Comparison of ENCODE assay signal across 8 cellular contexts in the genomic region with DNA sequence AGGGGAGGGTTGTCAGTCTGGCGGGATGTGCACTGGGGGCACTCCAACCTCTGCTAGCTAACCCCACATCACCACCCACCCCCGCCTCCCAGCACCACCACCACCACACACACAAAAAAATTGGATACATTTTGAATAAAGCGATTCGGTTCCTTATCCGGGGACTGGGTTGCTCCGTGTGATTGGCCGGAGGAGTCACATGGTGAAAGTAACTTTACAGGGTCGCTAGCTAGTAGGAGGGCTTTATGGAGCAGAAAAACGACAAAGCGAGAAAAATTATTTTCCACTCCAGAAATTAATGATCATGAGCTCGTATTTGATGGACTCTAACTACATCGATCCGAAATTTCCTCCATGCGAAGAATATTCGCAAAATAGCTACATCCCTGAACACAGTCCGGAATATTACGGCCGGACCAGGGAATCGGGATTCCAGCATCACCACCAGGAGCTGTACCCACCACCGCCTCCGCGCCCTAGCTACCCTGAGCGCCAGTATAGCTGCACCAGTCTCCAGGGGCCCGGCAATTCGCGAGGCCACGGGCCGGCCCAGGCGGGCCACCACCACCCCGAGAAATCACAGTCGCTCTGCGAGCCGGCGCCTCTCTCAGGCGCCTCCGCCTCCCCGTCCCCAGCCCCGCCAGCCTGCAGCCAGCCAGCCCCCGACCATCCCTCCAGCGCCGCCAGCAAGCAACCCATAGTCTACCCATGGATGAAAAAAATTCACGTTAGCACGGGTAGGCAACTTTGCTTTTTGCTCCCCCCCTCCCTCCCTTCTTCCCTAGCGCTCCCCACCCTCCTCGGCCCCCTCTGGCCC. TPM values are rescaled to one million over a fixed set of nuclear protein-coding genes. Genes with fewer than 3 reads are reported as not detected.
A peak's percentile ranks its signal among the peaks of the same experiment; 100 is the strongest.
DNase-seq lines count a peak whose midpoint lies in the region; ATAC-seq, FAIRE-seq and TF ChIP-seq lines count a peak whose summit lies in the region.

TSS of gene HOXC4 (plus strand) at position 211 of the 817 bp plus-strand sequence. CDS start at position 299, 88 bp downstream.

- TF ChIP-seq POLR2A in right lobe of liver (IDR thresholded peaks at IDR 0.05) (no peak), HepG2 (IDR thresholded peaks at IDR 0.05; ENCODE audit: insufficient read depth in 1 of 2, low read depth in 2 of 2, low read length in 2 of 2) (no peak), testis (IDR thresholded peaks at IDR 0.05) (no peak)

- DNase-seq in right lobe of liver = no peak
- DNase-seq in HepG2 (ENCODE audit: low spot score) = no peak
- DNase-seq in adipocyte (ENCODE audit: low read depth) = no peak
- peak; percentile 80 for DNase-seq in left kidney (ENCODE audit: low read depth, low spot score)
- DNase-seq in testis = peak; percentile 78
- DNase-seq in stimulated activated CD4-positive, alpha-beta T cell treated with anti-CD3 and anti-CD28 coated beads, Interleukin-4, amount 100 ng/mL, for 4 hours = no peak
- no peak for DNase-seq in NCI-H2029 treated with DMSO at 0.1 percent for 48 hours (lab: John Stamatoyannopoulos, UW)

- H3K27ac ChIP-seq in right lobe of liver (no peak within 1 kb of the TSS), HepG2 (ENCODE audit: extremely low read length, insufficient read depth, low read length) (no peak within 1 kb of the TSS), testis (peak within 1 kb of the TSS in 1 of 2 donors; percentile 39)

- intact Hi-C loops in right lobe of liver (cut with DNase I) = no loop called here
- intact Hi-C loops in HepG2 (cut with micrococcal nuclease; ENCODE audit: unreplicated experiment) = no loop called here
- intact Hi-C loops in testis (cut with DNase I; ENCODE audit: low total_unique reads) = no loop called here

- no peak within 1 kb of the TSS for H2AFZ ChIP-seq in HepG2 (ENCODE audit: low read length)

- CTCF ChIA-PET in HepG2 (lab: Yijun Ruan, JAX; ENCODE audit: low intra/inter-chr PET ratio, low total read pairs) = no interaction called here

- TF ChIP-seq EP300 in HepG2 (IDR thresholded peaks at IDR 0.05; ENCODE audit: low read depth in 2 of 2, low read length in 2 of 2) = no peak
- no peak for TF ChIP-seq EP300 in HepG2 (CRISPR knock-in tag; IDR thresholded peaks at IDR 0.05; ENCODE audit: borderline replicate concordance)

- no peak for FAIRE-seq in HepG2 (lab: Jason Lieb, UNC)

- H3K9me3 ChIP-seq in right lobe of liver (no peaks in the 10 kb centered on the region), HepG2 (ENCODE audit: low read length) (no peaks in the 10 kb centered on the region), adipocyte (ENCODE audit: control insufficient read depth, low read length) (no peaks in the 10 kb centered on the region), testis (no peaks in the 10 kb centered on the region)

- H3K4me1 ChIP-seq in right lobe of liver (no peaks in the 10 kb centered on the region), HepG2 (ENCODE audit: insufficient read depth, low read length) (no peaks in the 10 kb centered on the region), adipocyte (ENCODE audit: control insufficient read depth, insufficient read depth, low read length) (peaks cover 38% of the 10 kb centered on the region), testis (peaks cover 10% of the 10 kb centered on the region)

- no TSS peak for BruUV-seq in HepG2 (replicated peaks; lab: Mats Ljungman, UMichigan)

- no peak for TF ChIP-seq RAD21 in HepG2 (CRISPR knock-in tag; IDR thresholded peaks at IDR 0.05)

- 4% methylated on average over 19 of the region's 45 CpGs for WGBS in right lobe of liver (ENCODE audit: insufficient coverage, low coverage, low lambda C conversion rate, missing lambda C conversion rate)
- WGBS in HepG2 (ENCODE audit: low lambda C conversion rate) = 37% methylated on average over 25 of the region's 45 CpGs
- WGBS in testis, 2 donors = 6 to 10% methylated on average over 45 of the region's 45 CpGs

- H3K27me3 ChIP-seq in right lobe of liver (peaks cover 0 to 39% of the 10 kb centered on the region in 2 donors), HepG2 (ENCODE audit: control insufficient read depth in 1 of 2, insufficient read depth in 2 of 2, low read length in 2 of 2) (peaks cover 9 to 67% of the 10 kb centered on the region in 2 experiments; a peak in 4 of 5 replicates), adipocyte (replicated peaks; ENCODE audit: control insufficient read depth, insufficient read depth, low read length) (no peaks in the 10 kb centered on the region), testis (no peaks in the 10 kb centered on the region)

- H3K79me2 ChIP-seq in HepG2 (ENCODE audit: insufficient read depth, low read length) = no peaks in the 10 kb centered on the region

- H3K36me3 ChIP-seq in right lobe of liver (no peaks in the 10 kb centered on the region), HepG2 (replicated peaks in 1 of 2; ENCODE audit: control insufficient read depth in 1 of 2, insufficient read depth in 2 of 2, low read length in 2 of 2) (no peaks in the 10 kb centered on the region), adipocyte (ENCODE audit: control insufficient read depth, insufficient read depth, low read length, severe bottlenecking) (peaks cover 4% of the 10 kb centered on the region), testis (ENCODE audit: low read depth, missing control alignments) (no peaks in the 10 kb centered on the region)

- H3K9ac ChIP-seq in HepG2 (ENCODE audit: insufficient read depth, low read depth, low read length) (no peak within 1 kb of the TSS), adipocyte (ENCODE audit: low read length) (peak within 1 kb of the TSS; percentile 77)

- TF ChIP-seq CTCF in right lobe of liver (IDR thresholded peaks at IDR 0.05) = no peak
- no peak for TF ChIP-seq CTCF in HepG2 (CRISPR knock-in tag; IDR thresholded peaks at IDR 0.05)
- no peak for TF ChIP-seq CTCF in testis (IDR thresholded peaks at IDR 0.05)

- H3K4me2 ChIP-seq in HepG2 (ENCODE audit: low read depth, low read length) = no peak within 1 kb of the TSS

- H4K20me1 ChIP-seq in HepG2 (ENCODE audit: insufficient read depth, low read length) = no peaks in the 10 kb centered on the region

- peak in 2 of 4 donors; percentile 36 to 45 for ATAC-seq in right lobe of liver
- ATAC-seq in HepG2 = no peak
- peak; percentile 43 for ATAC-seq in HG03439 (IDR thresholded peaks at IDR 0.05; ENCODE audit: unreplicated experiment)

- H3K4me3 ChIP-seq in right lobe of liver = peak within 1 kb of the TSS; percentile 25 to 37 (median 26)
- no peak within 1 kb of the TSS for H3K4me3 ChIP-seq in HepG2 (replicated peaks in 1 of 3; ENCODE audit: insufficient read depth in 1 of 3, low read depth in 2 of 3, low read length in 3 of 3)
- peak within 1 kb of the TSS; percentile 68 for H3K4me3 ChIP-seq in adipocyte (ENCODE audit: low read length)
- peak within 1 kb of the TSS; percentile 60 to 69 for H3K4me3 ChIP-seq in testis

- in situ Hi-C loops in HepG2 (cut with HindIII; ENCODE audit: extremely low pct_ligation_motif_present, low pct_unique_long_range_greater_than_20kb) = no loop called here

- POLR2A ChIA-PET in HepG2 (lab: Yijun Ruan, JAX) = no interaction called here

TF ChIP-seq in HepG2, 621 proteins besides CTCF, POLR2A, EP300 and RAD21:
- TF ChIP-seq FOXM1 (CRISPR knock-in tag; IDR thresholded peaks at IDR 0.05) (no peak), ZNF777 (CRISPR knock-in tag; IDR thresholded peaks at IDR 0.05) (no peak), SMARCC2 (IDR thresholded peaks at IDR 0.05) (no peak), ZNF746 (CRISPR knock-in tag; IDR thresholded peaks at IDR 0.05) (no peak)
- TF ChIP-seq, protein P1, sequence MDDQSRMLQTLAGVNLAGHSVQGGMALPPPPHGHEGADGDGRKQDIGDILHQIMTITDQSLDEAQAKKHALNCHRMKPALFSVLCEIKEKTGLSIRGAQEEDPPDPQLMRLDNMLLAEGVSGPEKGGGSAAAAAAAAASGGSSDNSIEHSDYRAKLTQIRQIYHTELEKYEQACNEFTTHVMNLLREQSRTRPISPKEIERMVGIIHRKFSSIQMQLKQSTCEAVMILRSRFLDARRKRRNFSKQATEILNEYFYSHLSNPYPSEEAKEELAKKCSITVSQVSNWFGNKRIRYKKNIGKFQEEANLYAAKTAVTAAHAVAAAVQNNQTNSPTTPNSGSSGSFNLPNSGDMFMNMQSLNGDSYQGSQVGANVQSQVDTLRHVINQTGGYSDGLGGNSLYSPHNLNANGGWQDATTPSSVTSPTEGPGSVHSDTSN (CRISPR knock-in tag; IDR thresholded peaks at IDR 0.05; ENCODE audit: borderline replicate concordance) = no peak
TF ChIP-seq in HepG2: peak in this region for 0.

RNA-seq across cellular contexts. Expression of gene HOXC4, which starts in this region (rescaled TPM):
- total RNA-seq in right lobe of liver (under 1 TPM in 1 of 6 experiments, not detected in 5; 0.13 TPM), HepG2 (2016; rRNA removed; fragmentation: Illumina TruSeq; extraction: Trizol) (not detected in 2 replicates), testis (1 to 10 TPM; 3.0 to 3.1 TPM)
- total RNA-seq in HepG2 (2016; cell fraction: cytosol; rRNA removed; fragmentation: Illumina TruSeq; extraction: Trizol; ENCODE audit: low read depth) = not detected in 2 replicates
- not detected in 2 replicates for total RNA-seq in HepG2 (2016; cell fraction: insoluble cytoplasmic fraction; rRNA removed; fragmentation: Illumina TruSeq; extraction: Trizol)
- not detected in 2 replicates for total RNA-seq in HepG2 (2016; cell fraction: membrane; rRNA removed; fragmentation: Illumina TruSeq; extraction: Trizol)
- total RNA-seq in HepG2 (2016; cell fraction: nucleus; rRNA removed; fragmentation: Illumina TruSeq; extraction: Trizol) = not detected in 2 replicates
- polyA plus RNA-seq in HepG2 (2011; rRNA removed) (not detected in 2 replicates), testis (ENCODE audit: insufficient read depth, low read depth, low replicate concordance) (4.3 TPM)
- polyA plus RNA-seq in HepG2 (2011; cell fraction: cytosol; rRNA removed) = not detected in 2 replicates
- polyA plus RNA-seq in HepG2 (2011; cell fraction: nucleus; rRNA removed) = not detected in 2 replicates
- not detected in 2 replicates for polyA plus RNA-seq in HepG2 (2012)
- not detected in 2 replicates for polyA plus RNA-seq in HepG2 (2016; cell fraction: cytosol; fragmentation: Illumina TruSeq; extraction: Trizol; ENCODE audit: low read depth)
- polyA plus RNA-seq in HepG2 (2016; cell fraction: insoluble cytoplasmic fraction; fragmentation: Illumina TruSeq; extraction: Trizol; ENCODE audit: low read depth) = not detected in 2 replicates
- not detected in 2 replicates for polyA plus RNA-seq in HepG2 (2016; cell fraction: membrane; fragmentation: Illumina TruSeq; extraction: Trizol; ENCODE audit: low read depth)
- polyA plus RNA-seq in HepG2 (2016; cell fraction: nucleus; fragmentation: Illumina TruSeq; extraction: Trizol; ENCODE audit: insufficient read depth, low read depth) = not detected in 2 replicates
- polyA minus RNA-seq in HepG2 (2011; rRNA and poly(A)+ RNA removed; ENCODE audit: low replicate concordance) = not detected in 2 replicates
- polyA minus RNA-seq in HepG2 (2011; cell fraction: cytosol; rRNA and poly(A)+ RNA removed) = not detected in 2 replicates
- not detected in 2 replicates for polyA minus RNA-seq in HepG2 (2011; cell fraction: nucleus; rRNA and poly(A)+ RNA removed)

Comparison
In these comparisons a context has a peak if more than half of its experiments do, and no peak if none do; other contexts are left out.
1. H3K4me3 ChIP-seq: peak in right lobe of liver (3 of 3), adipocyte (single experiment) and testis (2 of 2); none in HepG2 (0 of 3).
2. DNase-seq: peak in left kidney (single experiment) and testis (single experiment); none in right lobe of liver (0 of 3), HepG2 (single experiment), adipocyte (single experiment), stimulated activated CD4-positive, alpha-beta T cell treated with anti-CD3 and anti-CD28 coated beads, Interleukin-4, amount 100 ng/mL, for 4 hours (0 of 2) and NCI-H2029 treated with DMSO at 0.1 percent for 48 hours (single experiment).